Comparison of ENCODE assay signal across 8 cellular contexts in genomic region chr3:105367406-105368213, GRCh38. TPM values are rescaled to one million over a fixed set of nuclear protein-coding genes. Genes with fewer than 3 reads are reported as not detected.
A peak's percentile ranks its signal among the peaks of the same experiment; 100 is the strongest.
DNase-seq lines count a peak whose midpoint lies in the region; ATAC-seq lines count a peak whose summit lies in the region.

No MANE protein-coding gene starts in this region.

- CTCF ChIA-PET in activated CD8-positive, alpha-beta T cell treated with anti-CD3 and anti-CD28 coated beads, Interleukin-2, amount 10 ng/mL, durations not matched to agents 7 days and 5 days (lab: Charles Lee): interaction anchor here (1.1 to 2.8 kb wide), 4 partner anchors 13 to 804 kb away, joined by 3 to 12 read pairs (median 7); no protein-coding TSS in a partner anchor

- H2BK5ac ChIP-seq in mesenchymal stem cell (ENCODE audit: low read depth, low read length, poor library complexity, severe bottlenecking): peak overlapping the region; percentile 60

- H3K4me1 Mint-ChIP-seq in activated CD8-positive, alpha-beta T cell treated with anti-CD3 and anti-CD28 coated beads, Interleukin-2, amount 10 ng/mL, durations not matched to agents 7 days and 5 days (ENCODE audit: low read depth): peaks cover 37% of the 10 kb centered on the region
- H3K4me1 Mint-ChIP-seq in effector memory CD8-positive, alpha-beta T cell (ENCODE audit: low read depth in 2 of 2): peaks cover 34 to 38% of the 10 kb centered on the region in 2 donors

- H3K36me3 Mint-ChIP-seq in activated CD8-positive, alpha-beta T cell treated with anti-CD3 and anti-CD28 coated beads, Interleukin-2, amount 10 ng/mL, durations not matched to agents 7 days and 5 days (ENCODE audit: low read depth): no peaks in the 10 kb centered on the region
- peaks cover 29% of the 10 kb centered on the region for H3K36me3 Mint-ChIP-seq in effector memory CD8-positive, alpha-beta T cell (ENCODE audit: insufficient read depth)

- peak; percentile 66 for DNase-seq in A172 (ENCODE audit: low spot score)
- peak; percentile 56 to 85 for DNase-seq in NCI-H526 (lab: John Stamatoyannopoulos, UW)
- peak; percentile 70 for DNase-seq in activated CD8-positive, alpha-beta T cell treated with anti-CD3 and anti-CD28 coated beads, Interleukin-2, amount 10 ng/mL, durations not matched to agents 7 days and 5 days
- DNase-seq in effector memory CD8-positive, alpha-beta T cell: peak; percentile 55 to 68 (median 57)
- DNase-seq in mesenchymal stem cell: peak; percentile 86
- DNase-seq in stimulated activated CD8-positive, alpha-beta memory T cell treated with anti-CD3 and anti-CD28 coated beads, Interleukin-15, amount 100 ng/mL, for 1 hour (ENCODE audit: low read depth): peak; percentile 3

- peak overlapping the region; percentile 10 for H2AFZ ChIP-seq in mesenchymal stem cell (ENCODE audit: low read depth, low read length)

- POLR2A ChIA-PET in activated CD8-positive, alpha-beta T cell treated with anti-CD3 and anti-CD28 coated beads, Interleukin-2, amount 10 ng/mL, durations not matched to agents 7 days and 5 days (lab: Charles Lee): interaction anchor here (0.6 to 1.6 kb wide), 4 partner anchors 8 to 809 kb away, joined by 3 to 4 read pairs (median 3); no protein-coding TSS in a partner anchor

- H2AK5ac ChIP-seq in mesenchymal stem cell (ENCODE audit: low read length, severe bottlenecking): no peak overlapping the region

- H3K4me3 ChIP-seq in mesenchymal stem cell (ENCODE audit: insufficient read depth in 1 of 2, low read depth in 1 of 2, low read length in 2 of 2): peak overlapping the region; percentile 94 to 98

- H4K8ac ChIP-seq in mesenchymal stem cell (ENCODE audit: low read length): peak overlapping the region; percentile 66

- H3K4me2 ChIP-seq in mesenchymal stem cell (ENCODE audit: low read length, poor library complexity, severe bottlenecking): peak overlapping the region; percentile 76

- peaks cover 2% of the 10 kb centered on the region for H3K4me1 ChIP-seq in mesenchymal stem cell (ENCODE audit: control insufficient read depth, insufficient read depth, low read depth, low read length)

- peak overlapping the region in 1 of 2 experiments; percentile 75 for H2BK12ac ChIP-seq in mesenchymal stem cell (ENCODE audit: low read length in 2 of 2)

- peak overlapping the region in 1 of 2 experiments; percentile 94 for H3K14ac ChIP-seq in mesenchymal stem cell (ENCODE audit: low read length in 2 of 2)

- peak overlapping the region; percentile 99 for H3K9ac ChIP-seq in mesenchymal stem cell (ENCODE audit: low read length)

- peak overlapping the region; percentile 33 for H2BK15ac ChIP-seq in mesenchymal stem cell (ENCODE audit: low read depth, poor library complexity, severe bottlenecking)

- no peaks in the 10 kb centered on the region for H3K9me3 ChIP-seq in mesenchymal stem cell (ENCODE audit: control insufficient read depth, low read length)

- under 1% methylated on average over 29 of the region's 37 CpGs for WGBS in mesenchymal stem cell

- peak overlapping the region; percentile 10 to 89 for H3K4ac ChIP-seq in mesenchymal stem cell (ENCODE audit: low read depth in 1 of 2, low read length in 2 of 2)

- H3K4me3 Mint-ChIP-seq in activated CD8-positive, alpha-beta T cell treated with anti-CD3 and anti-CD28 coated beads, Interleukin-2, amount 10 ng/mL, durations not matched to agents 7 days and 5 days: peak overlapping the region; percentile 92
- peak overlapping the region; percentile 95 for H3K4me3 Mint-ChIP-seq in effector memory CD8-positive, alpha-beta T cell

- H3K27me3 ChIP-seq in mesenchymal stem cell (ENCODE audit: control insufficient read depth in 1 of 2, insufficient read depth in 1 of 2, low read length in 2 of 2): no peaks in the 10 kb centered on the region

- peaks cover 30% of the 10 kb centered on the region for H3K27me3 Mint-ChIP-seq in activated CD8-positive, alpha-beta T cell treated with anti-CD3 and anti-CD28 coated beads, Interleukin-2, amount 10 ng/mL, durations not matched to agents 7 days and 5 days (ENCODE audit: low read depth)
- peaks cover 0 to 5% of the 10 kb centered on the region in 2 donors for H3K27me3 Mint-ChIP-seq in effector memory CD8-positive, alpha-beta T cell

- H3K27ac ChIP-seq in mesenchymal stem cell (ENCODE audit: low read length, poor library complexity, severe bottlenecking): peak overlapping the region; percentile 83

- peak overlapping the region; percentile 18 for H4K91ac ChIP-seq in mesenchymal stem cell (ENCODE audit: low read length)

- ATAC-seq in GM18511 (IDR thresholded peaks at IDR 0.05; ENCODE audit: unreplicated experiment) (peak; percentile 28), HG03025 (IDR thresholded peaks at IDR 0.05; ENCODE audit: low FRiP score, unreplicated experiment) (peak; percentile 27)
- ATAC-seq in activated CD8-positive, alpha-beta T cell treated with anti-CD3 and anti-CD28 coated beads, Interleukin-2, amount 10 ng/mL, durations not matched to agents 7 days and 5 days: peak; percentile 10
- peak; percentile 34 for ATAC-seq in effector memory CD8-positive, alpha-beta T cell (replicated peaks)

- peak overlapping the region; percentile 15 for H2BK120ac ChIP-seq in mesenchymal stem cell (ENCODE audit: low read depth, low read length)

- H3K27ac Mint-ChIP-seq in activated CD8-positive, alpha-beta T cell treated with anti-CD3 and anti-CD28 coated beads, Interleukin-2, amount 10 ng/mL, durations not matched to agents 7 days and 5 days: peak overlapping the region; percentile 95
- peak overlapping the region; percentile 96 to 99 for H3K27ac Mint-ChIP-seq in effector memory CD8-positive, alpha-beta T cell

- no peaks in the 10 kb centered on the region for H3K36me3 ChIP-seq in mesenchymal stem cell (ENCODE audit: control insufficient read depth in 1 of 2, insufficient read depth in 2 of 2, low read depth in 1 of 2, low read length in 2 of 2)

- peak overlapping the region; percentile 61 to 72 for H3K18ac ChIP-seq in mesenchymal stem cell (ENCODE audit: low read depth in 1 of 2, low read length in 2 of 2)

- H3K79me1 ChIP-seq in mesenchymal stem cell (replicated peaks; ENCODE audit: low read length, poor library complexity, severe bottlenecking): no peaks in the 10 kb centered on the region

- no peaks in the 10 kb centered on the region for H3K9me3 Mint-ChIP-seq in activated CD8-positive, alpha-beta T cell treated with anti-CD3 and anti-CD28 coated beads, Interleukin-2, amount 10 ng/mL, durations not matched to agents 7 days and 5 days (ENCODE audit: insufficient read depth)
- H3K9me3 Mint-ChIP-seq in effector memory CD8-positive, alpha-beta T cell: no peaks in the 10 kb centered on the region

- H3K23ac ChIP-seq in mesenchymal stem cell (ENCODE audit: low read length in 2 of 2): peak overlapping the region; percentile 62 to 98

RNA-seq across cellular contexts. Expression of gene ALCAM, which starts 0.9 kb away (rescaled TPM):
- 82.1 and 102 TPM in 2 replicates for total RNA-seq in A172 (2014; rRNA removed; shearing (Covaris generic))
- total RNA-seq in activated CD8-positive, alpha-beta T cell treated with anti-CD3 and anti-CD28 coated beads, Interleukin-2, amount 10 ng/mL, durations not matched to agents 7 days and 5 days: 1 to 10 TPM; 5.1 to 5.4 TPM
- polyA plus RNA-seq in mesenchymal stem cell (2013, experiment 1 of 2): 164 TPM
- 168 TPM for polyA plus RNA-seq in mesenchymal stem cell (2013, experiment 2 of 2)

Comparison
In these comparisons a context has a peak if more than half of its experiments do, and no peak if none do; other contexts are left out.
1. Peak in every context shown above with its lines: DNase-seq, ATAC-seq, H3K4me3 ChIP-seq and H3K27ac ChIP-seq.
2. DNase-seq: peak in every context shown above with its lines; median percentile 86 in mesenchymal stem cell; 70 in NCI-H526; 70 in activated CD8-positive, alpha-beta T cell treated with anti-CD3 and anti-CD28 coated beads, Interleukin-2, amount 10 ng/mL, durations not matched to agents 7 days and 5 days; 66 in A172; 57 in effector memory CD8-positive, alpha-beta T cell; 3 in stimulated activated CD8-positive, alpha-beta memory T cell treated with anti-CD3 and anti-CD28 coated beads, Interleukin-15, amount 100 ng/mL, for 1 hour.
3. RNA of gene ALCAM, which starts 0.9 kb away (total RNA-seq): 82.1 to 102 TPM in A172; 5.1 to 5.4 TPM in activated CD8-positive, alpha-beta T cell treated with anti-CD3 and anti-CD28 coated beads, Interleukin-2, amount 10 ng/mL, durations not matched to agents 7 days and 5 days; every median in the first group is over 10 times any median in the second.